In genomic region chrX:53433651-53434639, GRCh38 we compare ENCODE assay signal across 8 cellular contexts. TPM values are rescaled to one million over a fixed set of nuclear protein-coding genes. Genes with fewer than 3 reads are reported as not detected.
DNase-seq lines count a peak whose midpoint lies in the region; ATAC-seq and TF ChIP-seq lines count a peak whose summit lies in the region.

HSD17B10 (minus strand) TSS chrX:53434370; CDS start chrX:53434345, 25 bp downstream.

- H3K4me1 ChIP-seq in osteoblast (ENCODE audit: insufficient read depth, low read length) = no peaks in the 10 kb centered on the region
- peaks cover 0 to 4% of the 10 kb centered on the region in 2 donors for H3K4me1 ChIP-seq in thoracic aorta (ENCODE audit: control insufficient read depth in 1 of 2, low read depth in 2 of 2)

- peaks cover 15% of the 10 kb centered on the region; the same call in 1 of the 2 replicates for H3K36me3 Mint-ChIP-seq in HFFc6 (ENCODE audit: low read depth)
- peaks cover 8 to 15% of the 10 kb centered on the region in 2 donors for H3K36me3 Mint-ChIP-seq in activated naive CD4-positive, alpha-beta T cell treated with anti-CD3 and anti-CD28 coated beads, Interleukin-2, amount 50 U/mL, for 72 hours

- TF ChIP-seq CTCF in GM06990 (IDR thresholded peaks at IDR 0.05; ENCODE audit: insufficient read depth, low read length, poor library complexity, severe bottlenecking) = no peak
- no peak for TF ChIP-seq CTCF in HFFc6 (IDR thresholded peaks at IDR 0.05)
- TF ChIP-seq CTCF in NB4 (IDR thresholded peaks at IDR 0.05; ENCODE audit: low read depth, low read length) = no peak
- TF ChIP-seq CTCF in osteoblast (IDR thresholded peaks at IDR 0.05; ENCODE audit: extremely low read depth, low read depth, low read length) = no peak
- TF ChIP-seq CTCF in thoracic aorta (IDR thresholded peaks at IDR 0.05) = no peak

- no peaks in the 10 kb centered on the region for H4K20me1 ChIP-seq in osteoblast (ENCODE audit: insufficient read depth, low read length)

- H3K27ac ChIP-seq in osteoblast (ENCODE audit: low read depth, low read length) (peak within 1 kb of the TSS; percentile 72), thoracic aorta (peak within 1 kb of the TSS; percentile 69 to 73)

- H3K9me3 ChIP-seq in osteoblast (ENCODE audit: low read depth, low read length) = no peaks in the 10 kb centered on the region
- no peaks in the 10 kb centered on the region for H3K9me3 ChIP-seq in thoracic aorta

- DNase-seq in GM06990 (ENCODE audit: extremely low read depth, insufficient read length) = peak; percentile 90
- peak; percentile 69 for DNase-seq in HFFc6
- peak; percentile 95 for DNase-seq in NB4 (ENCODE audit: low read depth)
- DNase-seq in SKM-1 (lab: John Stamatoyannopoulos, UW; ENCODE audit: unreplicated experiment) = peak; percentile 80
- peak; percentile 84 to 85 for DNase-seq in activated naive CD4-positive, alpha-beta T cell treated with anti-CD3 and anti-CD28 coated beads, Interleukin-2, amount 50 U/mL, for 72 hours (ENCODE audit: low spot score in 2 of 2)
- DNase-seq in glomerular endothelial cell (ENCODE audit: extremely low read depth, low read depth, low spot score) = no peak
- peak; percentile 96 for DNase-seq in osteoblast (ENCODE audit: insufficient read length, low spot score, missing footprints)
- peak; percentile 52 for DNase-seq in thoracic aorta (ENCODE audit: low spot score)

- peaks cover 11% of the 10 kb centered on the region for H3K79me2 ChIP-seq in osteoblast (ENCODE audit: insufficient read depth, low read length)

- H3K9me3 Mint-ChIP-seq in HFFc6 = no peaks in the 10 kb centered on the region
- no peaks in the 10 kb centered on the region for H3K9me3 Mint-ChIP-seq in activated naive CD4-positive, alpha-beta T cell treated with anti-CD3 and anti-CD28 coated beads, Interleukin-2, amount 50 U/mL, for 72 hours

- no peaks in the 10 kb centered on the region; the same call in 1 of the 2 replicates for H3K27me3 Mint-ChIP-seq in HFFc6 (ENCODE audit: insufficient read depth)

- peak within 1 kb of the TSS; percentile 93 for H2AFZ ChIP-seq in osteoblast (ENCODE audit: low read length)

- peaks cover 21% of the 10 kb centered on the region for H3K36me3 ChIP-seq in GM06990 (ENCODE audit: control insufficient read depth, insufficient read depth, low read length)
- peaks cover 25% of the 10 kb centered on the region for H3K36me3 ChIP-seq in osteoblast (ENCODE audit: insufficient read depth, low read length)
- H3K36me3 ChIP-seq in thoracic aorta = no peaks in the 10 kb centered on the region

- H3K4me3 Mint-ChIP-seq in HFFc6 = peak within 1 kb of the TSS; percentile 98

- H3K4me3 ChIP-seq in GM06990 (replicated peaks; ENCODE audit: low read depth, low read length) (peak within 1 kb of the TSS; percentile 94), NB4 (ENCODE audit: low read depth, low read length) (peak within 1 kb of the TSS; percentile 90), osteoblast (ENCODE audit: insufficient read depth, low read length) (peak within 1 kb of the TSS; percentile 90), thoracic aorta (peak within 1 kb of the TSS; percentile 79)

- H3K27me3 ChIP-seq in GM06990 (replicated peaks; ENCODE audit: control insufficient read depth, insufficient read depth, low read length) (no peaks in the 10 kb centered on the region), osteoblast (ENCODE audit: insufficient read depth, low read length) (peaks cover 17% of the 10 kb centered on the region), thoracic aorta (replicated peaks; ENCODE audit: insufficient read depth) (no peaks in the 10 kb centered on the region)

- H3K4me2 ChIP-seq in osteoblast (ENCODE audit: insufficient read depth, low read length) = peak within 1 kb of the TSS; percentile 89

- peaks cover 7% of the 10 kb centered on the region for H3K4me1 Mint-ChIP-seq in HFFc6 (ENCODE audit: low read depth)

- peak; percentile 61 for TF ChIP-seq POLR2A in NB4 (IDR thresholded peaks at IDR 0.05; ENCODE audit: extremely low read depth, insufficient read length)

- peak; percentile 96 to 99 for ATAC-seq in activated naive CD4-positive, alpha-beta T cell treated with anti-CD3 and anti-CD28 coated beads, Interleukin-2, amount 50 U/mL, for 72 hours
- peak; percentile 65 for ATAC-seq in thoracic aorta (ENCODE audit: insufficient number of reproducible peaks, low FRiP score, low read depth)

- H3K27ac Mint-ChIP-seq in HFFc6 = peak within 1 kb of the TSS; percentile 86
- peak within 1 kb of the TSS; percentile 97 to 98 for H3K27ac Mint-ChIP-seq in activated naive CD4-positive, alpha-beta T cell treated with anti-CD3 and anti-CD28 coated beads, Interleukin-2, amount 50 U/mL, for 72 hours

RNA-seq across cellular contexts. Expression of gene HSD17B10, which starts in this region (rescaled TPM):
- 10 to 100 TPM; 78.0 to 94.9 (median 79.0) TPM for total RNA-seq in HFFc6 (2021; fragmentation: NEBNext Ultra II Directional; extraction: Animal tissue kit (Norgen Biotek cat#: 25700))
- 100 to 1,000 TPM in 1 of 2 donors, 10 to 100 TPM in 1; 86.3 to 116 TPM for total RNA-seq in activated naive CD4-positive, alpha-beta T cell treated with anti-CD3 and anti-CD28 coated beads, Interleukin-2, amount 50 U/mL, for 72 hours
- total RNA-seq in glomerular endothelial cell = 57.0 and 57.5 TPM in 2 replicates
- 41.5 and 48.5 TPM in 2 replicates for total RNA-seq in osteoblast
- 10 to 100 TPM; 79.7 to 82.6 TPM for total RNA-seq in thoracic aorta
